Comparison of ENCODE assay signal across 31 cellular contexts in the genomic region with DNA sequence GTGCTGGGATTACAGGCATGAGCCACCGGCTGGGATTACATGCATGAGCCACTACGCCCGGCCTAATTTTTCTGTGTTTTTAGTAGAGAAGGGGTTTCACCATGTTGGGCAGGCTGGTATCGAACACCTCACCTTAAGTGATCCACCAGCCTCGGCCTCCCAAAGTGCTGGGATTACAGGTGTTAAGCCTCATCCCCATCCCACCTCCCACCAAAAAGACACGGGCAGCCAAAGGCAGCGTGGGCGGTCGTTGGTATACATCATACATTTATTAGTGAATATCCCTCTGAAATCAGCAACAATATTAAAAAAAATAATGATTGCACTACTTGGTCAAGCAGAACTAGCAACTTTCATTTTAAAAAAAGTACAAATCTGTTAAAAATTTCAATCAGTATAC. TPM values are rescaled to one million over a fixed set of nuclear protein-coding genes. Genes with fewer than 3 reads are reported as not detected.
"Had no signal": no experiment of that assay in that cellular context is flagged by ENCODE, and none has a peak within 500 bp of the region (broad histone marks: within the 10 kb centered on the region; RNA-seq: fewer than 3 reads in every experiment).

No MANE protein-coding gene starts in this region.

- H3K27me3 Mint-ChIP-seq: progenitor cell of endocrine pancreas; stimulated activated naive B cell treated with anti-CD40 and anti-IgM and Interleukin-4, amounts not matched to agents 10 μg/mL and 1 μg/mL and 100 μg/mL, for 72 hours had no signal

- H3K27me3 ChIP-seq: left lung, ovary, right atrium auricular region, right lobe of liver, stomach, testis, thyroid gland, transverse colon, upper lobe of left lung, vagina had no signal

- DNase-seq: hippocampal formation; left colon; lower lobe of right lung; mammary epithelial cell; mesenchymal stem cell; natural killer cell; nephron progenitor cell; ovary; right lobe of liver; stimulated activated CD4-positive, alpha-beta T cell treated with anti-CD3 and anti-CD28 coated beads, Interleukin-12 subunit alpha, Interleukin-12 subunit beta, amount 100 ng/mL, for 4 hours; stimulated activated CD4-positive, alpha-beta T cell treated with anti-CD3 and anti-CD28 coated beads, Interleukin-15, amount 100 ng/mL, for 24 hours; stimulated activated CD4-positive, alpha-beta T cell treated with anti-CD3 and anti-CD28 coated beads, Interleukin-2, amount 100 ng/mL, for 24 hours; stimulated activated CD4-positive, alpha-beta T cell treated with anti-CD3 and anti-CD28 coated beads, Interleukin-4, amount 100 ng/mL, for 1 hour; stimulated activated naive B cell treated with anti-CD40 and anti-IgM and Interleukin-4, amounts not matched to agents 10 μg/mL and 1 μg/mL and 100 μg/mL, for 72 hours; stimulated activated naive CD8-positive, alpha-beta T cell treated with anti-CD3 and anti-CD28 coated beads, Interleukin-15, Interleukin-2, amounts not matched to agents 100 U/mL and 50 U/mL, for 24 hours; stomach; testis; thyroid gland; transverse colon; upper lobe of left lung had no signal

- ATAC-seq: left colon; left lung; lower lobe of right lung; natural killer cell; right lobe of liver; stimulated activated naive B cell treated with anti-CD40 and anti-IgM and Interleukin-4, amounts not matched to agents 10 μg/mL and 1 μg/mL and 100 μg/mL, for 72 hours; stimulated activated naive CD8-positive, alpha-beta T cell treated with anti-CD3 and anti-CD28 coated beads, Interleukin-15, Interleukin-2, amounts not matched to agents 100 U/mL and 50 U/mL, for 24 hours had no signal

- H3K9me3 Mint-ChIP-seq: natural killer cell; nephron progenitor cell; stimulated activated naive B cell treated with anti-CD40 and anti-IgM and Interleukin-4, amounts not matched to agents 10 μg/mL and 1 μg/mL and 100 μg/mL, for 72 hours had no signal

- H3K27ac Mint-ChIP-seq: nephron progenitor cell; progenitor cell of endocrine pancreas; stimulated activated naive B cell treated with anti-CD40 and anti-IgM and Interleukin-4, amounts not matched to agents 10 μg/mL and 1 μg/mL and 100 μg/mL, for 72 hours had no signal

- H3K4me2 ChIP-seq: smooth muscle cell had no signal

- H3K4me1 Mint-ChIP-seq: nephron progenitor cell had no signal

- H3K4me1 ChIP-seq: right lobe of liver had no signal

- H3K4me3 Mint-ChIP-seq: natural killer cell; nephron progenitor cell; stimulated activated naive B cell treated with anti-CD40 and anti-IgM and Interleukin-4, amounts not matched to agents 10 μg/mL and 1 μg/mL and 100 μg/mL, for 72 hours had no signal

- H3K36me3 Mint-ChIP-seq: natural killer cell had no signal

- H3K4me3 ChIP-seq: left lung, lower lobe of right lung, ovary, right atrium auricular region, right lobe of liver, smooth muscle cell, stomach, testis, thyroid gland, transverse colon, upper lobe of left lung, vagina had no signal

- H3K27ac ChIP-seq: left lung, lower lobe of right lung, ovary, right atrium auricular region, right lobe of liver, stomach, testis, thyroid gland, transverse colon, upper lobe of left lung, vagina had no signal

RNA-seq across cellular contexts. Expression of a gene that starts 22.7 kb away (rescaled TPM):
- total RNA-seq: omental fat pad, pulmonary artery endothelial cell, renal cortical epithelial cell, skeletal muscle tissue, urinary bladder, vagina had no signal
- polyA plus RNA-seq: keratinocyte, smooth muscle cell, urinary bladder had no signal
